1 cellular context compared by ENCODE assay signal in genomic region chr20:64114356-64114971, GRCh38.
TF ChIP-seq lines count a peak whose summit lies in the region.

No MANE protein-coding gene starts in this region.

TF ChIP-seq in GM23338, 12 proteins besides CTCF, POLR2A, EP300 and RAD21:
- TF ChIP-seq, protein P1, sequence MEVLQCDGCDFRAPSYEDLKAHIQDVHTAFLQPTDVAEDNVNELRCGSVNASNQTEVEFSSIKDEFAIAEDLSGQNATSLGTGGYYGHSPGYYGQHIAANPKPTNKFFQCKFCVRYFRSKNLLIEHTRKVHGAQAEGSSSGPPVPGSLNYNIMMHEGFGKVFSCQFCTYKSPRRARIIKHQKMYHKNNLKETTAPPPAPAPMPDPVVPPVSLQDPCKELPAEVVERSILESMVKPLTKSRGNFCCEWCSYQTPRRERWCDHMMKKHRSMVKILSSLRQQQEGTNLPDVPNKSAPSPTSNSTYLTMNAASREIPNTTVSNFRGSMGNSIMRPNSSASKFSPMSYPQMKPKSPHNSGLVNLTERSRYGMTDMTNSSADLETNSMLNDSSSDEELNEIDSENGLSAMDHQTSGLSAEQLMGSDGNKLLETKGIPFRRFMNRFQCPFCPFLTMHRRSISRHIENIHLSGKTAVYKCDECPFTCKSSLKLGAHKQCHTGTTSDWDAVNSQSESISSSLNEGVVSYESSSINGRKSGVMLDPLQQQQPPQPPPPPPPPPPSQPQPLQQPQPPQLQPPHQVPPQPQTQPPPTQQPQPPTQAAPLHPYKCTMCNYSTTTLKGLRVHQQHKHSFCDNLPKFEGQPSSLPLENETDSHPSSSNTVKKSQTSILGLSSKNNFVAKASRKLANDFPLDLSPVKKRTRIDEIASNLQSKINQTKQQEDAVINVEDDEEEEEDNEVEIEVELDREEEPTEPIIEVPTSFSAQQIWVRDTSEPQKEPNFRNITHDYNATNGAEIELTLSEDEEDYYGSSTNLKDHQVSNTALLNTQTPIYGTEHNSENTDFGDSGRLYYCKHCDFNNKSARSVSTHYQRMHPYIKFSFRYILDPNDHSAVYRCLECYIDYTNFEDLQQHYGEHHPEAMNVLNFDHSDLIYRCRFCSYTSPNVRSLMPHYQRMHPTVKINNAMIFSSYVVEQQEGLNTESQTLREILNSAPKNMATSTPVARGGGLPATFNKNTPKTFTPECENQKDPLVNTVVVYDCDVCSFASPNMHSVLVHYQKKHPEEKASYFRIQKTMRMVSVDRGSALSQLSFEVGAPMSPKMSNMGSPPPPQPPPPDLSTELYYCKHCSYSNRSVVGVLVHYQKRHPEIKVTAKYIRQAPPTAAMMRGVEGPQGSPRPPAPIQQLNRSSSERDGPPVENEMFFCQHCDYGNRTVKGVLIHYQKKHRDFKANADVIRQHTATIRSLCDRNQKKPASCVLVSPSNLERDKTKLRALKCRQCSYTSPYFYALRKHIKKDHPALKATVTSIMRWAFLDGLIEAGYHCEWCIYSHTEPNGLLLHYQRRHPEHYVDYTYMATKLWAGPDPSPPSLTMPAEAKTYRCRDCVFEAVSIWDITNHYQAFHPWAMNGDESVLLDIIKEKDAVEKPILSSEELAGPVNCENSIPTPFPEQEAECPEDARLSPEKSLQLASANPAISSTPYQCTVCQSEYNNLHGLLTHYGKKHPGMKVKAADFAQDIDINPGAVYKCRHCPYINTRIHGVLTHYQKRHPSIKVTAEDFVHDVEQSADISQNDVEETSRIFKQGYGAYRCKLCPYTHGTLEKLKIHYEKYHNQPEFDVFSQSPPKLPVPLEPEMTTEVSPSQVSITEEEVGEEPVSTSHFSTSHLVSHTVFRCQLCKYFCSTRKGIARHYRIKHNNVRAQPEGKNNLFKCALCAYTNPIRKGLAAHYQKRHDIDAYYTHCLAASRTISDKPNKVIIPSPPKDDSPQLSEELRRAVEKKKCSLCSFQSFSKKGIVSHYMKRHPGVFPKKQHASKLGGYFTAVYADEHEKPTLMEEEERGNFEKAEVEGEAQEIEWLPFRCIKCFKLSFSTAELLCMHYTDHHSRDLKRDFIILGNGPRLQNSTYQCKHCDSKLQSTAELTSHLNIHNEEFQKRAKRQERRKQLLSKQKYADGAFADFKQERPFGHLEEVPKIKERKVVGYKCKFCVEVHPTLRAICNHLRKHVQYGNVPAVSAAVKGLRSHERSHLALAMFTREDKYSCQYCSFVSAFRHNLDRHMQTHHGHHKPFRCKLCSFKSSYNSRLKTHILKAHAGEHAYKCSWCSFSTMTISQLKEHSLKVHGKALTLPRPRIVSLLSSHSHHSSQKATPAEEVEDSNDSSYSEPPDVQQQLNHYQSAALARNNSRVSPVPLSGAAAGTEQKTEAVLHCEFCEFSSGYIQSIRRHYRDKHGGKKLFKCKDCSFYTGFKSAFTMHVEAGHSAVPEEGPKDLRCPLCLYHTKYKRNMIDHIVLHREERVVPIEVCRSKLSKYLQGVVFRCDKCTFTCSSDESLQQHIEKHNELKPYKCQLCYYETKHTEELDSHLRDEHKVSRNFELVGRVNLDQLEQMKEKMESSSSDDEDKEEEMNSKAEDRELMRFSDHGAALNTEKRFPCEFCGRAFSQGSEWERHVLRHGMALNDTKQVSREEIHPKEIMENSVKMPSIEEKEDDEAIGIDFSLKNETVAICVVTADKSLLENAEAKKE (CRISPR knock-in tag; IDR thresholded peaks at IDR 0.05), result no peak
- TF ChIP-seq, protein P2, sequence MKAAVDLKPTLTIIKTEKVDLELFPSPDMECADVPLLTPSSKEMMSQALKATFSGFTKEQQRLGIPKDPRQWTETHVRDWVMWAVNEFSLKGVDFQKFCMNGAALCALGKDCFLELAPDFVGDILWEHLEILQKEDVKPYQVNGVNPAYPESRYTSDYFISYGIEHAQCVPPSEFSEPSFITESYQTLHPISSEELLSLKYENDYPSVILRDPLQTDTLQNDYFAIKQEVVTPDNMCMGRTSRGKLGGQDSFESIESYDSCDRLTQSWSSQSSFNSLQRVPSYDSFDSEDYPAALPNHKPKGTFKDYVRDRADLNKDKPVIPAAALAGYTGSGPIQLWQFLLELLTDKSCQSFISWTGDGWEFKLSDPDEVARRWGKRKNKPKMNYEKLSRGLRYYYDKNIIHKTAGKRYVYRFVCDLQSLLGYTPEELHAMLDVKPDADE (IDR thresholded peaks at IDR 0.05), result no peak
- TF ChIP-seq STAT1 (IDR thresholded peaks at IDR 0.05; ENCODE audit: unreplicated experiment) (no peak), NANOG (IDR thresholded peaks at IDR 0.05; ENCODE audit: borderline replicate concordance) (no peak), ZNF331 (CRISPR knock-in tag; IDR thresholded peaks at IDR 0.05; ENCODE audit: low read depth) (no peak), POLR2AphosphoS5 (IDR thresholded peaks at IDR 0.05; ENCODE audit: low read depth) (no peak), JUNB (IDR thresholded peaks at IDR 0.05; ENCODE audit: unreplicated experiment) (no peak), EZH2 (IDR thresholded peaks at IDR 0.05; ENCODE audit: low read depth, unreplicated experiment) (no peak), ZNF114 (CRISPR knock-in tag; IDR thresholded peaks at IDR 0.05) (no peak), EZH2phosphoT487 (IDR thresholded peaks at IDR 0.05; ENCODE audit: unreplicated experiment) (no peak), REST (IDR thresholded peaks at IDR 0.05; ENCODE audit: unreplicated experiment) (no peak), CREB1 (CRISPR knock-in tag; IDR thresholded peaks at IDR 0.05; ENCODE audit: low read depth) (no peak)
